In the genomic region with DNA sequence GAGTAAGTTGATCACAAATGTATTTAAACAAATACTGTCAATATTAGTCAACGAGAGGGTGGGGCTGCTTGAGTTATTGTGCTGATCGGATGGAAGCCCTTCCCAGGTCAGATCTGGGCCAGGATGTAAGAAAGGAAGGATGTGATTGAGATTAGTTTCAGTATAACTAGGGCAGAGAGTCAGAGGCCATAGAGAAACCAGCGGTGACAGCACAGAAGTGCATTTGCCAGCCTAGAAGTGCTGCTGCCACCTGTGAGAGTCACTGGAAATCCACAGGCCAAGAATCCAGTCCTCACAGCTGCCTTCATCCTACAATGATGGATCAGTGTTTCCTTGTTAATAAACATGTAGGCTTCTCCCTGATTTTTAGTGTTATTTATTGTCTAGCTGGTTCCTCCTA, we compare ENCODE assay signal across 9 cellular contexts. TPM values are rescaled to one million over a fixed set of nuclear protein-coding genes. Genes with fewer than 3 reads are reported as not detected.
A peak's percentile ranks its signal among the peaks of the same experiment; 100 is the strongest.
DNase-seq lines count a peak whose midpoint lies in the region; ATAC-seq and TF ChIP-seq lines count a peak whose summit lies in the region.
"Had no signal": no experiment of that assay in that cellular context is flagged by ENCODE, and none has a peak within 500 bp of the region (broad histone marks: within the 10 kb centered on the region; RNA-seq: fewer than 3 reads in every experiment).

No MANE protein-coding gene starts in this region.

- peak in 1 of 2 donors; percentile 19 for DNase-seq in activated T-cell treated with anti-CD3 and anti-CD28 coated beads, Interleukin-2, amount 50 U/mL, for 72 hours
- no peak for DNase-seq in activated T-cell treated with anti-CD3 and anti-CD28 coated beads, Interleukin-2, amount 50 U/mL, for 4 hours
- DNase-seq in activated CD4-positive, alpha-beta memory T cell treated with anti-CD3 and anti-CD28 coated beads for 36 hours = peak; percentile 32
- DNase-seq in right lobe of liver (peak in 2 of 3 donors; percentile 23 to 52), transverse colon (no peak), SW 1271 (lab: John Stamatoyannopoulos, UW) (no peak), GF-D8 (lab: John Stamatoyannopoulos, UW) (no peak)

- POLR2A ChIA-PET in activated CD4-positive, alpha-beta memory T cell treated with anti-CD3 and anti-CD28 coated beads for 36 hours (lab: Charles Lee) = no interaction called here

- H3K4me3 Mint-ChIP-seq in activated T-cell treated with anti-CD3 and anti-CD28 coated beads, Interleukin-2, amount 50 U/mL, for 72 hours = no peak overlapping the region
- H3K4me3 Mint-ChIP-seq in activated T-cell treated with anti-CD3 and anti-CD28 coated beads, Interleukin-2, amount 50 U/mL, for 4 hours = no peak overlapping the region
- no peak overlapping the region for H3K4me3 Mint-ChIP-seq in activated CD4-positive, alpha-beta memory T cell treated with anti-CD3 and anti-CD28 coated beads for 36 hours
- H3K4me3 Mint-ChIP-seq: B cell had no signal

- H3K4me1 Mint-ChIP-seq in activated T-cell treated with anti-CD3 and anti-CD28 coated beads, Interleukin-2, amount 50 U/mL, for 72 hours (ENCODE audit: low read depth) = peaks cover 11% of the 10 kb centered on the region
- peaks cover 9% of the 10 kb centered on the region for H3K4me1 Mint-ChIP-seq in activated T-cell treated with anti-CD3 and anti-CD28 coated beads, Interleukin-2, amount 50 U/mL, for 4 hours (ENCODE audit: low read depth)
- H3K4me1 Mint-ChIP-seq in activated CD4-positive, alpha-beta memory T cell treated with anti-CD3 and anti-CD28 coated beads for 36 hours (ENCODE audit: low read depth) = peaks cover 7% of the 10 kb centered on the region
- H3K4me1 Mint-ChIP-seq: B cell had no signal

- no peak for TF ChIP-seq EP300 in transverse colon (IDR thresholded peaks at IDR 0.05; ENCODE audit: low read depth)

- H3K36me3 ChIP-seq in right lobe of liver (no peaks in the 10 kb centered on the region), transverse colon (no peaks in the 10 kb centered on the region)

- peak; percentile 50 to 82 for ATAC-seq in activated T-cell treated with anti-CD3 and anti-CD28 coated beads, Interleukin-2, amount 50 U/mL, for 72 hours (replicated peaks in 1 of 2)
- ATAC-seq in activated T-cell treated with anti-CD3 and anti-CD28 coated beads, Interleukin-2, amount 50 U/mL, for 4 hours = no peak
- peak; percentile 80 to 91 (median 90) for ATAC-seq in right lobe of liver
- no peak for ATAC-seq in HG03280 (IDR thresholded peaks at IDR 0.05; ENCODE audit: unreplicated experiment)

- no peaks in the 10 kb centered on the region for H3K9me3 Mint-ChIP-seq in activated T-cell treated with anti-CD3 and anti-CD28 coated beads, Interleukin-2, amount 50 U/mL, for 72 hours
- no peaks in the 10 kb centered on the region for H3K9me3 Mint-ChIP-seq in activated T-cell treated with anti-CD3 and anti-CD28 coated beads, Interleukin-2, amount 50 U/mL, for 4 hours
- no peaks in the 10 kb centered on the region for H3K9me3 Mint-ChIP-seq in activated CD4-positive, alpha-beta memory T cell treated with anti-CD3 and anti-CD28 coated beads for 36 hours

- H3K9me3 ChIP-seq in right lobe of liver (no peaks in the 10 kb centered on the region), transverse colon (no peaks in the 10 kb centered on the region)

- intact Hi-C loops in activated CD4-positive, alpha-beta memory T cell treated with anti-CD3 and anti-CD28 coated beads for 36 hours (cut with micrococcal nuclease) = loop anchor here (1.0 to 5.0 kb wide), 2 partner anchors 137 to 347 kb away; no protein-coding TSS in a partner anchor
- intact Hi-C loops in right lobe of liver (cut with DNase I) = no loop called here
- intact Hi-C loops in transverse colon (cut with DNase I; ENCODE audit: low total_unique reads) = no loop called here

- CTCF ChIA-PET in activated CD4-positive, alpha-beta memory T cell treated with anti-CD3 and anti-CD28 coated beads for 36 hours (lab: Charles Lee) = interaction anchor here (0.6 to 6.1 kb wide), 28 partner anchors 8 to 1872 kb away, joined by 3 to 69 read pairs (median 3); partner anchors contain the start of gene FERMT2

- H3K27me3 ChIP-seq in right lobe of liver = no peaks in the 10 kb centered on the region
- H3K27me3 ChIP-seq in transverse colon = no peaks in the 10 kb centered on the region

- 13% methylated on average over 3 of the region's 3 CpGs for WGBS in right lobe of liver (ENCODE audit: insufficient coverage, low coverage, low lambda C conversion rate, missing lambda C conversion rate)
- 40 to 65% methylated on average over 3 of the region's 3 CpGs for WGBS in transverse colon (ENCODE audit: low coverage in 1 of 2), 2 donors

- in situ Hi-C loops in transverse colon (cut with MboI; ENCODE audit: low pct_ligation_motif_present in 1 of 4, low pct_unique_long_range_greater_than_20kb in 1 of 4, low sequenced_read_pairs in 3 of 4) = loop anchor here in 3 of 4 donors (5.0 to 10.0 kb wide), 3 partner anchors 136 to 143 kb away; no protein-coding TSS in a partner anchor

- H3K27ac Mint-ChIP-seq in activated T-cell treated with anti-CD3 and anti-CD28 coated beads, Interleukin-2, amount 50 U/mL, for 72 hours = no peak overlapping the region
- H3K27ac Mint-ChIP-seq in activated CD4-positive, alpha-beta memory T cell treated with anti-CD3 and anti-CD28 coated beads for 36 hours = no peak overlapping the region
- H3K27ac Mint-ChIP-seq: B cell had no signal

- peak overlapping the region in 2 of 3 donors; percentile 56 to 67 for H3K27ac ChIP-seq in right lobe of liver
- H3K27ac ChIP-seq in transverse colon = peak overlapping the region in 3 of 4 donors; percentile 9 to 27 (median 26)

- H3K4me1 ChIP-seq in right lobe of liver = peaks cover 0 to 18% (median 0%) of the 10 kb centered on the region in 4 donors
- H3K4me1 ChIP-seq in transverse colon = peaks cover 0 to 8% (median 0%) of the 10 kb centered on the region in 4 donors

- no peak for TF ChIP-seq POLR2A in right lobe of liver (IDR thresholded peaks at IDR 0.05)
- TF ChIP-seq POLR2A in transverse colon (IDR thresholded peaks at IDR 0.05) = no peak

- H3K36me3 Mint-ChIP-seq in activated T-cell treated with anti-CD3 and anti-CD28 coated beads, Interleukin-2, amount 50 U/mL, for 72 hours (ENCODE audit: insufficient read depth in 2 of 2) = no peaks in the 10 kb centered on the region
- H3K36me3 Mint-ChIP-seq in activated T-cell treated with anti-CD3 and anti-CD28 coated beads, Interleukin-2, amount 50 U/mL, for 4 hours (ENCODE audit: insufficient read depth) = no peaks in the 10 kb centered on the region
- no peaks in the 10 kb centered on the region for H3K36me3 Mint-ChIP-seq in activated CD4-positive, alpha-beta memory T cell treated with anti-CD3 and anti-CD28 coated beads for 36 hours

- TF ChIP-seq CTCF in right lobe of liver (IDR thresholded peaks at IDR 0.05) (no peak), transverse colon (IDR thresholded peaks at IDR 0.05) (no peak)

- no peaks in the 10 kb centered on the region for H3K27me3 Mint-ChIP-seq in activated T-cell treated with anti-CD3 and anti-CD28 coated beads, Interleukin-2, amount 50 U/mL, for 72 hours (ENCODE audit: low read depth)
- no peaks in the 10 kb centered on the region for H3K27me3 Mint-ChIP-seq in activated T-cell treated with anti-CD3 and anti-CD28 coated beads, Interleukin-2, amount 50 U/mL, for 4 hours (ENCODE audit: low read depth)
- no peaks in the 10 kb centered on the region for H3K27me3 Mint-ChIP-seq in activated CD4-positive, alpha-beta memory T cell treated with anti-CD3 and anti-CD28 coated beads for 36 hours
- H3K27me3 Mint-ChIP-seq: B cell had no signal

- no peak overlapping the region for H3K4me3 ChIP-seq in right lobe of liver
- H3K4me3 ChIP-seq in transverse colon = no peak overlapping the region

RNA-seq across cellular contexts. Expression of gene FERMT2, which starts 9.8 kb away (rescaled TPM):
- total RNA-seq in activated T-cell treated with anti-CD3 and anti-CD28 coated beads, Interleukin-2, amount 50 U/mL, for 72 hours = 10 to 100 TPM; 12.1 to 18.8 TPM
- total RNA-seq in activated T-cell treated with anti-CD3 and anti-CD28 coated beads, Interleukin-2, amount 50 U/mL, for 4 hours = 1 to 10 TPM in 2 of 3 donors, under 1 TPM in 1; 0.94 to 1.9 (median 1.6) TPM
- total RNA-seq in activated CD4-positive, alpha-beta memory T cell treated with anti-CD3 and anti-CD28 coated beads for 36 hours = 1 to 10 TPM; 3.8 to 5.3 TPM
- total RNA-seq in right lobe of liver = 10 to 100 TPM; 40.4 to 64.5 (median 53.3) TPM
- total RNA-seq in transverse colon = 100 to 1,000 TPM in 1 of 4 donors, 10 to 100 TPM in 3; 38.6 to 186 (median 62.7) TPM

Comparison
In these comparisons a context has a peak if more than half of its experiments do, and no peak if none do; other contexts are left out.
1. ATAC-seq: peak in activated T-cell treated with anti-CD3 and anti-CD28 coated beads, Interleukin-2, amount 50 U/mL, for 72 hours (2 of 2) and right lobe of liver (4 of 4); none in activated T-cell treated with anti-CD3 and anti-CD28 coated beads, Interleukin-2, amount 50 U/mL, for 4 hours (0 of 2) and HG03280 (single experiment).
2. DNase-seq: peak in activated CD4-positive, alpha-beta memory T cell treated with anti-CD3 and anti-CD28 coated beads for 36 hours (single experiment) and right lobe of liver (2 of 3); none in activated T-cell treated with anti-CD3 and anti-CD28 coated beads, Interleukin-2, amount 50 U/mL, for 4 hours (single experiment), transverse colon (single experiment), SW 1271 (0 of 2) and GF-D8 (single experiment).